ENCODE assay signal across 19 cellular contexts in genomic region chr14:73710737-73711136, GRCh38.
"Had no signal": no experiment of that assay in that cellular context is flagged by ENCODE, and none has a peak within 500 bp of the region (broad histone marks: within the 10 kb centered on the region; RNA-seq: fewer than 3 reads in every experiment).

No MANE protein-coding gene starts in this region.

- H3K4me3 Mint-ChIP-seq: dendritic cell treated with granulocyte-macrophage colony-stimulating factor and Interleukin-4, amounts not matched to agents 40 ng/mL and 50 ng/mL, for 4 days had no signal

- H3K4me3 ChIP-seq: prostate gland, upper lobe of left lung had no signal

- H3K27me3 Mint-ChIP-seq: naive B cell; stimulated activated naive B cell treated with anti-CD40 and anti-IgM and Interleukin-4, amounts not matched to agents 10 μg/mL and 1 μg/mL and 100 μg/mL, for 72 hours had no signal

- ATAC-seq: activated CD4-positive, CD25-positive, alpha-beta regulatory T cell treated with anti-CD3 and anti-CD28 coated beads, Interleukin-2, amount 50 U/mL, for 24 hours; left cardiac atrium; sciatic nerve; SK-N-SH treated with all-trans-retinoic acid at 6 μM for 48 hours; stimulated activated naive B cell treated with anti-CD40 and anti-IgM and Interleukin-4, amounts not matched to agents 10 μg/mL and 1 μg/mL and 100 μg/mL, for 72 hours had no signal

- H3K27ac Mint-ChIP-seq: activated T-helper 1 cell treated with anti-CD3 and anti-CD28 coated beads, Interleukin-12 subunit alpha, Interleukin-12 subunit beta, Interleukin-2, Interleukin-4 antibody, amounts not matched to agents 30 ng/mL and 10 ng/mL and 1 ng/mL, durations not matched to agents 14 hours and 24 hours and 36 hours; dendritic cell treated with granulocyte-macrophage colony-stimulating factor and Interleukin-4, amounts not matched to agents 40 ng/mL and 50 ng/mL, for 4 days; stimulated activated naive B cell treated with anti-CD40 and anti-IgM and Interleukin-4, amounts not matched to agents 10 μg/mL and 1 μg/mL and 100 μg/mL, for 72 hours had no signal

- FAIRE-seq: astrocyte had no signal

- H3K9me3 ChIP-seq: prostate gland, spleen, upper lobe of left lung had no signal

- DNase-seq: activated CD8-positive, alpha-beta memory T cell treated with anti-CD3 and anti-CD28 coated beads, Interleukin-2, amount 50 U/mL, for 4 hours; activated naive CD4-positive, alpha-beta T cell; central memory CD4-positive, alpha-beta T cell; left cardiac atrium; naive B cell; nucleus accumbens; spleen; stimulated activated CD4-positive, alpha-beta T cell treated with anti-CD3 and anti-CD28 coated beads, Interleukin-1b, Interleukin-23, amount 100 ng/mL, for 48 hours; stimulated activated naive B cell treated with anti-CD40 and anti-IgM and Interleukin-4, amounts not matched to agents 10 μg/mL and 1 μg/mL and 100 μg/mL, for 72 hours; substantia nigra; upper lobe of left lung had no signal

- H3K9me3 Mint-ChIP-seq: activated T-helper 1 cell treated with anti-CD3 and anti-CD28 coated beads, Interleukin-12 subunit alpha, Interleukin-12 subunit beta, Interleukin-2, Interleukin-4 antibody, amounts not matched to agents 30 ng/mL and 10 ng/mL and 1 ng/mL, durations not matched to agents 14 hours and 24 hours and 36 hours; dendritic cell treated with granulocyte-macrophage colony-stimulating factor and Interleukin-4, amounts not matched to agents 40 ng/mL and 50 ng/mL, for 4 days; naive B cell; stimulated activated naive B cell treated with anti-CD40 and anti-IgM and Interleukin-4, amounts not matched to agents 10 μg/mL and 1 μg/mL and 100 μg/mL, for 72 hours; T-helper 1 cell treated with Interleukin-12 subunit alpha and Interleukin-12 subunit beta and Interleukin-4 antibody, amounts not matched to agents 30 μg/mL and 1 μg/mL, for 36 hours had no signal

- H3K36me3 ChIP-seq: prostate gland had no signal

- H3K27ac ChIP-seq: prostate gland, upper lobe of left lung had no signal

- H3K27me3 ChIP-seq: upper lobe of left lung had no signal
